Comparison of ENCODE assay signal across 27 cellular contexts in the genomic region with DNA sequence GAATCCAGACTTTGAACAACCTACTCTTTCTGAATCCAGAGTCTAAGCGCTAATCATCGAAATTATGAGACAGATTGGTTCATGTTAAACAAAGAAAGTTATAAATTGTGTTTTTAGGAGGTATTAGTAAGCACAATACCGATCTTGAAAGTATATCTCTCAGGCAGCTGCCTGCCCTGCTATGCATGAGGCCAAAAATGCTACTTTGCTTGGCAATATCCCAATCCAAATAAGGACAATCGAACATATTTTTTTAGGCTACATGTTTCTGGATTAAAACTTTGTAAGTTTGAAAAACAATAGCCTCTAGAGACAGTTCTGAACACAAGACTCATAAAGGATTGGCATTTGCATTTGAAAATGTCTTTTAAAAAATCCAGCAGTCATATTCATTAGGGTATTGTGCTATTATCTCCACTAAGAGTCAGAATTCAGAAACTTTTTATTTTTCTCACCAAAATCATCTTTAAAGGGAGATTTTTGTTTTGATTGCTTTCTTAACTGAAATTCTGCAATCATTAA.
A peak's percentile ranks its signal among the peaks of the same experiment; 100 is the strongest.
DNase-seq lines count a peak whose midpoint lies in the region; ATAC-seq and TF ChIP-seq lines count a peak whose summit lies in the region.
"Had no signal": no experiment of that assay in that cellular context is flagged by ENCODE, and none has a peak within 500 bp of the region (broad histone marks: within the 10 kb centered on the region; RNA-seq: fewer than 3 reads in every experiment).

No MANE protein-coding gene starts in this region.

- no peaks in the 10 kb centered on the region for H3K27me3 Mint-ChIP-seq in activated T-cell treated with anti-CD3 and anti-CD28 coated beads, Interleukin-2, amount 50 U/mL, for 24 hours
- H3K27me3 Mint-ChIP-seq: effector memory CD8-positive, alpha-beta T cell had no signal

- no peaks in the 10 kb centered on the region for H3K4me1 Mint-ChIP-seq in activated T-cell treated with anti-CD3 and anti-CD28 coated beads, Interleukin-2, amount 50 U/mL, for 24 hours (ENCODE audit: low read depth)
- H3K4me1 Mint-ChIP-seq: neural progenitor cell had no signal

- H3K9me3 Mint-ChIP-seq in activated T-cell treated with anti-CD3 and anti-CD28 coated beads, Interleukin-2, amount 50 U/mL, for 24 hours = no peaks in the 10 kb centered on the region
- H3K9me3 Mint-ChIP-seq: effector memory CD8-positive, alpha-beta T cell; neural progenitor cell had no signal

- no peaks in the 10 kb centered on the region for H3K9me3 ChIP-seq in fibroblast of lung (ENCODE audit: control insufficient read depth, insufficient read depth, low read depth, low read length)
- H3K9me3 ChIP-seq in osteoblast (ENCODE audit: low read depth, low read length) = no peaks in the 10 kb centered on the region
- H3K9me3 ChIP-seq: adrenal gland, esophagus squamous epithelium, heart left ventricle, mucosa of descending colon, SJSA1, uterus had no signal

- H3K27me3 ChIP-seq in fibroblast of lung (ENCODE audit: control insufficient read depth, insufficient read depth, low read length) = no peaks in the 10 kb centered on the region
- H3K27me3 ChIP-seq in osteoblast (ENCODE audit: insufficient read depth, low read length) = no peaks in the 10 kb centered on the region
- H3K27me3 ChIP-seq: adrenal gland, esophagus squamous epithelium, heart left ventricle, neural progenitor cell, SJSA1, uterus had no signal

- no peak overlapping the region for H3K4me2 ChIP-seq in fibroblast of lung (ENCODE audit: extremely low read depth, insufficient read depth, low read length)
- H3K4me2 ChIP-seq in osteoblast (ENCODE audit: insufficient read depth, low read length) = peak overlapping the region; percentile 59
- H3K4me2 ChIP-seq: neural progenitor cell had no signal

- H3K27ac ChIP-seq in fibroblast of lung (ENCODE audit: insufficient read depth, low read length) (no peak overlapping the region), osteoblast (ENCODE audit: low read depth, low read length) (no peak overlapping the region)
- H3K27ac ChIP-seq: adrenal gland, esophagus squamous epithelium, neural progenitor cell, SJSA1, uterus, WERI-Rb-1 had no signal

- H3K4me3 ChIP-seq in fibroblast of lung (replicated peaks in 1 of 4; ENCODE audit: control extremely low read depth in 1 of 4, insufficient read depth in 1 of 4, low read depth in 3 of 4, low read length in 4 of 4) (no peak overlapping the region), osteoblast (ENCODE audit: insufficient read depth, low read length) (no peak overlapping the region)
- H3K4me3 ChIP-seq: adrenal gland, esophagus squamous epithelium, heart left ventricle, mucosa of descending colon, neural progenitor cell, SJSA1, uterus had no signal

- H3K36me3 ChIP-seq in fibroblast of lung (ENCODE audit: control insufficient read depth, insufficient read depth, low read length) (no peaks in the 10 kb centered on the region), osteoblast (ENCODE audit: insufficient read depth, low read length) (no peaks in the 10 kb centered on the region)
- H3K36me3 ChIP-seq: adrenal gland, esophagus squamous epithelium, heart left ventricle, neural progenitor cell, SJSA1, uterus, WERI-Rb-1 had no signal

- ATAC-seq in SK-N-SH treated with all-trans-retinoic acid at 6 μM for 48 hours = peak; percentile 43; the same call in 1 of the 3 replicates
- no peak for ATAC-seq in GM21390 (IDR thresholded peaks at IDR 0.05; ENCODE audit: unreplicated experiment)
- ATAC-seq in HG03175 (IDR thresholded peaks at IDR 0.05; ENCODE audit: unreplicated experiment) = no peak
- ATAC-seq: effector memory CD8-positive, alpha-beta T cell; mucosa of descending colon had no signal

- DNase-seq in EL = peak; percentile 17
- peak; percentile 22 to 52 for DNase-seq in fibroblast of lung (ENCODE audit: low read depth in 2 of 2)
- DNase-seq in osteoblast (ENCODE audit: insufficient read length, low spot score, missing footprints) = peak; percentile 36
- no peak for DNase-seq in T1000 (lab: John Stamatoyannopoulos, UW)
- no peak for DNase-seq in activated T-cell treated with anti-CD3 and anti-CD28 coated beads, Interleukin-2, amount 50 U/mL, for 24 hours
- DNase-seq: ACHN; activated CD4-positive, alpha-beta T cell treated with anti-CD3 and anti-CD28 coated beads, Interleukin-2, amount 50 U/mL, for 4 hours; activated CD8-positive, alpha-beta memory T cell treated with anti-CD3 and anti-CD28 coated beads, Interleukin-2, amount 50 U/mL, for 48 hours; activated gamma-delta T cell; adrenal gland; C1 segment of cervical spinal cord; central memory CD4-positive, alpha-beta T cell; effector memory CD8-positive, alpha-beta T cell; esophagus squamous epithelium; heart left ventricle; mucosa of descending colon; NCI-H1048; NCI-H2081; stimulated activated CD8-positive, alpha-beta memory T cell treated with anti-CD3 and anti-CD28 coated beads, Interleukin-4, amount 100 ng/mL, for 48 hours; T-helper 2 cell; uterus; WERI-Rb-1 had no signal

- no peak overlapping the region for H2AFZ ChIP-seq in fibroblast of lung (ENCODE audit: low read length)
- no peak overlapping the region for H2AFZ ChIP-seq in osteoblast (ENCODE audit: low read length)
- H2AFZ ChIP-seq: neural progenitor cell had no signal

- no peaks in the 10 kb centered on the region for H3K36me3 Mint-ChIP-seq in activated T-cell treated with anti-CD3 and anti-CD28 coated beads, Interleukin-2, amount 50 U/mL, for 24 hours (ENCODE audit: low read depth)

- TF ChIP-seq CTCF in fibroblast of lung (conservative IDR thresholded peaks at IDR 0.05 in 1 of 2, IDR thresholded peaks at IDR 0.05 in 1 of 2; ENCODE audit: low read depth in 1 of 2, low read length in 2 of 2) = no peak
- TF ChIP-seq CTCF in osteoblast (IDR thresholded peaks at IDR 0.05; ENCODE audit: extremely low read depth, low read depth, low read length) = no peak

- H3K27ac Mint-ChIP-seq in activated T-cell treated with anti-CD3 and anti-CD28 coated beads, Interleukin-2, amount 50 U/mL, for 24 hours = no peak overlapping the region
- H3K27ac Mint-ChIP-seq: effector memory CD8-positive, alpha-beta T cell; neural progenitor cell had no signal

- no peaks in the 10 kb centered on the region for H3K4me1 ChIP-seq in fibroblast of lung (ENCODE audit: control insufficient read depth, extremely low read depth, insufficient read depth, low read length)
- H3K4me1 ChIP-seq in osteoblast (ENCODE audit: insufficient read depth, low read length) = peaks cover 3% of the 10 kb centered on the region
- H3K4me1 ChIP-seq: adrenal gland, esophagus squamous epithelium, SJSA1, uterus had no signal

- no peak overlapping the region for H3K4me3 Mint-ChIP-seq in activated T-cell treated with anti-CD3 and anti-CD28 coated beads, Interleukin-2, amount 50 U/mL, for 24 hours
- H3K4me3 Mint-ChIP-seq: effector memory CD8-positive, alpha-beta T cell; neural progenitor cell had no signal

- H3K79me2 ChIP-seq in fibroblast of lung (ENCODE audit: control insufficient read depth, insufficient read depth, low read length) = no peaks in the 10 kb centered on the region
- no peaks in the 10 kb centered on the region for H3K79me2 ChIP-seq in osteoblast (ENCODE audit: insufficient read depth, low read length)

- H4K20me1 ChIP-seq in fibroblast of lung (ENCODE audit: control insufficient read depth, extremely low read depth, insufficient read depth, low read length) (no peaks in the 10 kb centered on the region), osteoblast (ENCODE audit: insufficient read depth, low read length) (no peaks in the 10 kb centered on the region)

- no peak overlapping the region for H3K9ac ChIP-seq in fibroblast of lung (ENCODE audit: insufficient read depth, low read length)
- H3K9ac ChIP-seq: neural progenitor cell had no signal

TF ChIP-seq in SK-N-SH treated with all-trans-retinoic acid at 6 μM for 48 hours, 23 proteins besides CTCF, POLR2A, EP300 and RAD21 (continues in another document):
- no peak for TF ChIP-seq ZC3H10 (CRISPR knock-in tag; IDR thresholded peaks at IDR 0.05)
- TF ChIP-seq, protein P1, sequence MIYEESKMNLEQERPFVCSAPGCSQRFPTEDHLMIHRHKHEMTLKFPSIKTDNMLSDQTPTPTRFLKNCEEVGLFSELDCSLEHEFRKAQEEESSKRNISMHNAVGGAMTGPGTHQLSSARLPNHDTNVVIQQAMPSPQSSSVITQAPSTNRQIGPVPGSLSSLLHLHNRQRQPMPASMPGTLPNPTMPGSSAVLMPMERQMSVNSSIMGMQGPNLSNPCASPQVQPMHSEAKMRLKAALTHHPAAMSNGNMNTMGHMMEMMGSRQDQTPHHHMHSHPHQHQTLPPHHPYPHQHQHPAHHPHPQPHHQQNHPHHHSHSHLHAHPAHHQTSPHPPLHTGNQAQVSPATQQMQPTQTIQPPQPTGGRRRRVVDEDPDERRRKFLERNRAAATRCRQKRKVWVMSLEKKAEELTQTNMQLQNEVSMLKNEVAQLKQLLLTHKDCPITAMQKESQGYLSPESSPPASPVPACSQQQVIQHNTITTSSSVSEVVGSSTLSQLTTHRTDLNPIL (CRISPR knock-in tag; IDR thresholded peaks at IDR 0.05; ENCODE audit: low read depth) = no peak
- TF ChIP-seq PPARA (CRISPR knock-in tag; IDR thresholded peaks at IDR 0.05; ENCODE audit: borderline replicate concordance) = no peak
- TF ChIP-seq TCF4 (CRISPR knock-in tag; IDR thresholded peaks at IDR 0.05; ENCODE audit: borderline replicate concordance) = no peak
- TF ChIP-seq ISL1 (CRISPR knock-in tag; IDR thresholded peaks at IDR 0.05) = no peak
- TF ChIP-seq TOX (CRISPR knock-in tag; IDR thresholded peaks at IDR 0.05; ENCODE audit: borderline replicate concordance) = no peak
- TF ChIP-seq ESRRG (CRISPR knock-in tag; IDR thresholded peaks at IDR 0.05) = no peak
- no peak for TF ChIP-seq RARB (CRISPR knock-in tag; IDR thresholded peaks at IDR 0.05)
- TF ChIP-seq OSR1 (CRISPR knock-in tag; IDR thresholded peaks at IDR 0.05) = no peak

Comparison
In these comparisons a context has a peak if more than half of its experiments do, and no peak if none do; other contexts are left out.
1. DNase-seq: peak in EL (single experiment), fibroblast of lung (2 of 2) and osteoblast (single experiment); none in T1000 (single experiment) and activated T-cell treated with anti-CD3 and anti-CD28 coated beads, Interleukin-2, amount 50 U/mL, for 24 hours (single experiment).